In genomic region chr16:50520451-50521245, GRCh38 we compare ENCODE assay signal across 1 cellular context.
TF ChIP-seq lines count a peak whose summit lies in the region.

No MANE protein-coding gene starts in this region.

TF ChIP-seq in HepG2, 621 proteins besides CTCF, POLR2A, EP300 and RAD21 (continued from another document and continues in another):
- TF ChIP-seq HNF4G (IDR thresholded peaks at IDR 0.05; ENCODE audit: borderline replicate concordance, low read depth, low read length) (peak; percentile 76), HNF4G (CRISPR knock-in tag; IDR thresholded peaks at IDR 0.05; ENCODE audit: borderline replicate concordance, low read depth) (peak; percentile 83; the same call in 1 of the 2 replicates), GABPB1 (CRISPR knock-in tag; IDR thresholded peaks at IDR 0.05) (peak; percentile 80), GZF1 (CRISPR knock-in tag; IDR thresholded peaks at IDR 0.05) (no peak), MLLT10 (CRISPR knock-in tag; IDR thresholded peaks at IDR 0.05) (no peak), RBM22 (optimal IDR thresholded peaks at IDR 0.05; ENCODE audit: low read length) (peak; percentile 95), KDM3A (CRISPR knock-in tag; IDR thresholded peaks at IDR 0.05; ENCODE audit: low read depth) (peak; percentile 84; the same call in 1 of the 2 replicates), ZNF460 (CRISPR knock-in tag; IDR thresholded peaks at IDR 0.05; ENCODE audit: borderline replicate concordance) (no peak), YY1 (IDR thresholded peaks at IDR 0.05; ENCODE audit: insufficient read depth, insufficient replicate concordance, low read depth, low read length) (peak; percentile 44), E2F2 (CRISPR knock-in tag; IDR thresholded peaks at IDR 0.05; ENCODE audit: borderline replicate concordance) (no peak), ZUFSP (CRISPR knock-in tag; IDR thresholded peaks at IDR 0.05; ENCODE audit: borderline replicate concordance) (no peak), SPEN (CRISPR knock-in tag; IDR thresholded peaks at IDR 0.05; ENCODE audit: low read depth) (no peak; the same call in 1 of the 2 replicates), THRA (CRISPR knock-in tag; IDR thresholded peaks at IDR 0.05; ENCODE audit: borderline replicate concordance) (peak; percentile 94), ZNF674 (CRISPR knock-in tag; IDR thresholded peaks at IDR 0.05; ENCODE audit: low read depth) (no peak), ZNF564 (CRISPR knock-in tag; IDR thresholded peaks at IDR 0.05) (no peak), HDAC2 (CRISPR knock-in tag; IDR thresholded peaks at IDR 0.05) (peak; percentile 98), TOPORS (CRISPR knock-in tag; IDR thresholded peaks at IDR 0.05) (peak; percentile 36; the same call in 1 of the 2 replicates), ZC3H4 (CRISPR knock-in tag; IDR thresholded peaks at IDR 0.05; ENCODE audit: borderline replicate concordance) (0 out of 2 replicates have a peak, but pooled peaks have one; percentile 62), MXD4 (CRISPR knock-in tag; IDR thresholded peaks at IDR 0.05) (peak; percentile 55; the same call in 1 of the 2 replicates), ATRX (CRISPR knock-in tag; IDR thresholded peaks at IDR 0.05; ENCODE audit: borderline replicate concordance) (no peak), LRRFIP1 (CRISPR knock-in tag; conservative IDR thresholded peaks at IDR 0.05) (no peak), SALL1 (CRISPR knock-in tag; IDR thresholded peaks at IDR 0.05) (peak; percentile 97), WIZ (CRISPR knock-in tag; IDR thresholded peaks at IDR 0.05) (no peak), KDM6A (CRISPR knock-in tag; IDR thresholded peaks at IDR 0.05; ENCODE audit: low read depth) (peak; percentile 95), ZNF280B (CRISPR knock-in tag; IDR thresholded peaks at IDR 0.05; ENCODE audit: borderline replicate concordance) (no peak), SYNCRIP (IDR thresholded peaks at IDR 0.05; ENCODE audit: insufficient read depth, low read depth, low read length) (no peak), MEF2D (CRISPR knock-in tag; IDR thresholded peaks at IDR 0.05) (peak; percentile 81), ZNF687 (CRISPR knock-in tag; IDR thresholded peaks at IDR 0.05) (peak; percentile 84), SRY (CRISPR knock-in tag; IDR thresholded peaks at IDR 0.05) (no peak), ZNF383 (CRISPR knock-in tag; IDR thresholded peaks at IDR 0.05; ENCODE audit: borderline replicate concordance) (no peak), ZNF101 (CRISPR knock-in tag; IDR thresholded peaks at IDR 0.05; ENCODE audit: borderline replicate concordance, low read depth) (no peak), ADNP (CRISPR knock-in tag; IDR thresholded peaks at IDR 0.05) (no peak), ARNT2 (CRISPR knock-in tag; IDR thresholded peaks at IDR 0.05; ENCODE audit: low read depth) (peak; percentile 66; the same call in 1 of the 2 replicates), MXD3 (CRISPR knock-in tag; IDR thresholded peaks at IDR 0.05) (no peak), EED (CRISPR knock-in tag; IDR thresholded peaks at IDR 0.05) (no peak), ZMYM2 (CRISPR knock-in tag; IDR thresholded peaks at IDR 0.05) (peak; percentile 56; the same call in 1 of the 2 replicates), SP2 (CRISPR knock-in tag; IDR thresholded peaks at IDR 0.05) (no peak), TMF1 (CRISPR knock-in tag; IDR thresholded peaks at IDR 0.05; ENCODE audit: low read depth) (no peak), SMARCC2 (IDR thresholded peaks at IDR 0.05) (no peak), SATB2 (CRISPR knock-in tag; IDR thresholded peaks at IDR 0.05) (no peak), TAF1 (CRISPR knock-in tag; IDR thresholded peaks at IDR 0.05) (peak; percentile 48; the same call in 1 of the 2 replicates), ZNF362 (CRISPR knock-in tag; IDR thresholded peaks at IDR 0.05; ENCODE audit: borderline replicate concordance) (peak; percentile 44; the same call in 1 of the 2 replicates), TGIF2 (CRISPR knock-in tag; IDR thresholded peaks at IDR 0.05) (peak; percentile 75), NAIF1 (CRISPR knock-in tag; IDR thresholded peaks at IDR 0.05; ENCODE audit: borderline replicate concordance) (no peak), DBP (CRISPR knock-in tag; IDR thresholded peaks at IDR 0.05; ENCODE audit: not compliant biosample characterization) (no peak), POGZ (CRISPR knock-in tag; IDR thresholded peaks at IDR 0.05) (peak; percentile 85), NR2F6 (IDR thresholded peaks at IDR 0.05) (peak; percentile 93), NR2F6 (CRISPR knock-in tag; IDR thresholded peaks at IDR 0.05) (peak; percentile 96), NFIB (CRISPR knock-in tag; IDR thresholded peaks at IDR 0.05; ENCODE audit: borderline replicate concordance) (no peak), GTF2F1 (IDR thresholded peaks at IDR 0.05; ENCODE audit: low read length) (no peak), MAF1 (CRISPR knock-in tag; IDR thresholded peaks at IDR 0.05; ENCODE audit: borderline replicate concordance) (no peak), KAT7 (CRISPR knock-in tag; IDR thresholded peaks at IDR 0.05; ENCODE audit: borderline replicate concordance) (peak; percentile 72), DNMT3B (CRISPR knock-in tag; conservative IDR thresholded peaks at IDR 0.05) (0 out of 2 replicates have a peak, but pooled peaks have one; percentile 46), ZNF34 (CRISPR knock-in tag; IDR thresholded peaks at IDR 0.05; ENCODE audit: borderline replicate concordance) (no peak), ZBTB8A (CRISPR knock-in tag; IDR thresholded peaks at IDR 0.05; ENCODE audit: borderline replicate concordance, low read depth) (no peak), ZBTB38 (CRISPR knock-in tag; IDR thresholded peaks at IDR 0.05) (0 out of 2 replicates have a peak, but pooled peaks have one; percentile 55), ZNF333 (CRISPR knock-in tag; IDR thresholded peaks at IDR 0.05; ENCODE audit: borderline replicate concordance) (no peak), RAD51 (IDR thresholded peaks at IDR 0.05; ENCODE audit: borderline replicate concordance) (no peak; the same call in 1 of the 2 replicates), ISL2 (CRISPR knock-in tag; IDR thresholded peaks at IDR 0.05) (peak; percentile 98)
